8 cellular contexts compared by ENCODE assay signal in genomic region chr12:46383654-46384450, GRCh38. TPM values are rescaled to one million over a fixed set of nuclear protein-coding genes. Genes with fewer than 3 reads are reported as not detected.
A peak's percentile ranks its signal among the peaks of the same experiment; 100 is the strongest.
DNase-seq lines count a peak whose midpoint lies in the region; ATAC-seq and TF ChIP-seq lines count a peak whose summit lies in the region.

No MANE protein-coding gene starts in this region.

- DNase-seq in D341Med (ENCODE audit: low spot score) (peak; percentile 77), GM20000 (ENCODE audit: low spot score) (peak; percentile 43), HT-29 (ENCODE audit: low spot score) (peak; percentile 82), SK-N-DZ (ENCODE audit: low spot score) (peak; percentile 50), Right ventricle myocardium superior (peak; percentile 97), pons (ENCODE audit: low spot score) (peak; percentile 84), upper lobe of left lung (peak; percentile 94 to 96)

- no peaks in the 10 kb centered on the region for H3K27me3 ChIP-seq in upper lobe of left lung

- H3K36me3 ChIP-seq in upper lobe of left lung, result no peaks in the 10 kb centered on the region

- H3K27ac ChIP-seq in upper lobe of left lung, result peak overlapping the region; percentile 97 to 100 (median 100)

- H3K9me3 ChIP-seq in upper lobe of left lung, result no peaks in the 10 kb centered on the region

- no peaks in the 10 kb centered on the region for H3K27me3 Mint-ChIP-seq in activated naive CD8-positive, alpha-beta T cell

- TF ChIP-seq CTCF in GM20000 (IDR thresholded peaks at IDR 0.05; ENCODE audit: extremely low read depth, missing control alignments) (no peak), upper lobe of left lung (IDR thresholded peaks at IDR 0.05) (peak in 4 of 6 experiments; percentile 15 to 48 (median 36))

- H3K4me1 ChIP-seq in upper lobe of left lung, result peaks cover 30 to 49% (median 43%) of the 10 kb centered on the region in 4 donors

- peak overlapping the region; percentile 86 for H3K4me3 Mint-ChIP-seq in activated naive CD8-positive, alpha-beta T cell

- WGBS in upper lobe of left lung, 2 donors, result 1 to 3% methylated on average over 30 of the region's 47 CpGs

- H3K4me1 Mint-ChIP-seq in activated naive CD8-positive, alpha-beta T cell (ENCODE audit: low read depth), result peaks cover 55% of the 10 kb centered on the region

- peak; percentile 91 for ATAC-seq in Right ventricle myocardium superior (ENCODE audit: poor library complexity)
- peak; percentile 94 to 95 for ATAC-seq in upper lobe of left lung (ENCODE audit: low FRiP score in 2 of 2)

- peak in 2 of 4 donors; percentile 10 to 54 for TF ChIP-seq EP300 in upper lobe of left lung (IDR thresholded peaks at IDR 0.05)

- H3K9me3 Mint-ChIP-seq in activated naive CD8-positive, alpha-beta T cell (ENCODE audit: low read depth), result no peaks in the 10 kb centered on the region

- peak overlapping the region; percentile 91 for H3K27ac Mint-ChIP-seq in activated naive CD8-positive, alpha-beta T cell

- TF ChIP-seq POLR2A in upper lobe of left lung (IDR thresholded peaks at IDR 0.05), result peak in 3 of 4 donors; percentile 76 to 88 (median 85)

- H3K36me3 Mint-ChIP-seq in activated naive CD8-positive, alpha-beta T cell, result no peaks in the 10 kb centered on the region

- intact Hi-C loops in Right ventricle myocardium superior (cut with DNase I), result no loop called here

- peak overlapping the region; percentile 23 to 73 (median 66) for H3K4me3 ChIP-seq in upper lobe of left lung

RNA-seq across cellular contexts. Expression of gene SLC38A2, which starts 11.3 kb away (rescaled TPM):
- total RNA-seq in HT-29 (2014; rRNA removed; shearing (Covaris generic)), result 67.9 and 74.4 TPM in 2 replicates
- 155 and 160 TPM in 2 replicates for polyA plus RNA-seq in SK-N-DZ (2014; cell fraction: cytosol; rRNA removed)
- polyA plus RNA-seq in SK-N-DZ (2014; cell fraction: nucleus; rRNA removed), result 232 and 278 TPM in 2 replicates
- total RNA-seq in Right ventricle myocardium superior (144 TPM), upper lobe of left lung (100 to 1,000 TPM; 104 to 409 (median 223) TPM)

Comparison
In these comparisons a context has a peak if more than half of its experiments do, and no peak if none do; other contexts are left out.
1. Peak in every context shown above with its lines: DNase-seq, ATAC-seq, H3K4me3 ChIP-seq and H3K27ac ChIP-seq.
2. DNase-seq: peak in every context shown above with its lines; median percentile 97 in Right ventricle myocardium superior; 95 in upper lobe of left lung; 84 in pons; 82 in HT-29; 77 in D341Med; 50 in SK-N-DZ; 43 in GM20000.